In genomic region chr15:43420876-43421275, GRCh38 we compare ENCODE assay signal across 17 cellular contexts. TPM values are rescaled to one million over a fixed set of nuclear protein-coding genes. Genes with fewer than 3 reads are reported as not detected.
DNase-seq lines count a peak whose midpoint lies in the region; ATAC-seq and TF ChIP-seq lines count a peak whose summit lies in the region.
"Had no signal": no experiment of that assay in that cellular context is flagged by ENCODE, and none has a peak within 500 bp of the region (broad histone marks: within the 10 kb centered on the region; RNA-seq: fewer than 3 reads in every experiment).

No MANE protein-coding gene starts in this region.

- H3K9me3 ChIP-seq in CD8-positive, alpha-beta T cell (ENCODE audit: low read length): no peaks in the 10 kb centered on the region
- H3K9me3 ChIP-seq: Caco-2 had no signal

- H3K4me3 Mint-ChIP-seq in activated T-cell treated with anti-CD3 and anti-CD28 coated beads, Interleukin-2, amount 50 U/mL, for 24 hours: no peak overlapping the region
- no peak overlapping the region for H3K4me3 Mint-ChIP-seq in CD8-positive, alpha-beta T cell
- H3K4me3 Mint-ChIP-seq in glutamatergic neuron (ENCODE audit: unreplicated experiment): no peak overlapping the region
- no peak overlapping the region for H3K4me3 Mint-ChIP-seq in neural crest cell
- H3K4me3 Mint-ChIP-seq: B cell had no signal

- CTCF ChIA-PET in CD8-positive, alpha-beta T cell (lab: Charles Lee): no interaction called here

- peak overlapping the region; percentile 39 for H3K27ac Mint-ChIP-seq in activated T-cell treated with anti-CD3 and anti-CD28 coated beads, Interleukin-2, amount 50 U/mL, for 24 hours
- peak overlapping the region; percentile 18 for H3K27ac Mint-ChIP-seq in CD8-positive, alpha-beta T cell
- H3K27ac Mint-ChIP-seq in glutamatergic neuron (ENCODE audit: unreplicated experiment) (peak overlapping the region; percentile 8), neural crest cell (ENCODE audit: unreplicated experiment) (peak overlapping the region; percentile 2)
- H3K27ac Mint-ChIP-seq: B cell had no signal

- H3K4me1 ChIP-seq in CD8-positive, alpha-beta T cell (ENCODE audit: insufficient read depth, low read length): peaks cover 7% of the 10 kb centered on the region
- H3K4me1 ChIP-seq: Caco-2 had no signal

- H3K9me3 Mint-ChIP-seq in activated T-cell treated with anti-CD3 and anti-CD28 coated beads, Interleukin-2, amount 50 U/mL, for 24 hours: no peaks in the 10 kb centered on the region
- H3K9me3 Mint-ChIP-seq in CD8-positive, alpha-beta T cell: no peaks in the 10 kb centered on the region
- H3K9me3 Mint-ChIP-seq in glutamatergic neuron (ENCODE audit: unreplicated experiment) (peaks cover 1% of the 10 kb centered on the region), neural crest cell (no peaks in the 10 kb centered on the region)
- H3K9me3 Mint-ChIP-seq: CD8-positive, alpha-beta memory T cell had no signal

- H3K27me3 ChIP-seq in CD8-positive, alpha-beta T cell (ENCODE audit: insufficient read depth, low read length): no peaks in the 10 kb centered on the region

- no peaks in the 10 kb centered on the region for H3K27me3 Mint-ChIP-seq in activated T-cell treated with anti-CD3 and anti-CD28 coated beads, Interleukin-2, amount 50 U/mL, for 24 hours
- no peaks in the 10 kb centered on the region for H3K27me3 Mint-ChIP-seq in CD8-positive, alpha-beta T cell (ENCODE audit: low read depth)
- H3K27me3 Mint-ChIP-seq in glutamatergic neuron (ENCODE audit: unreplicated experiment) (no peaks in the 10 kb centered on the region), neural crest cell (ENCODE audit: low read depth) (no peaks in the 10 kb centered on the region)
- H3K27me3 Mint-ChIP-seq: B cell; CD8-positive, alpha-beta memory T cell had no signal

- no peak for ATAC-seq in CD8-positive, alpha-beta T cell
- ATAC-seq in GM18520 (IDR thresholded peaks at IDR 0.05; ENCODE audit: unreplicated experiment) (no peak), GM18505 (IDR thresholded peaks at IDR 0.05; ENCODE audit: unreplicated experiment) (no peak)
- ATAC-seq: HCT116, HepG2 had no signal

- peaks cover 8% of the 10 kb centered on the region for H3K4me1 Mint-ChIP-seq in activated T-cell treated with anti-CD3 and anti-CD28 coated beads, Interleukin-2, amount 50 U/mL, for 24 hours (ENCODE audit: low read depth)
- H3K4me1 Mint-ChIP-seq in CD8-positive, alpha-beta T cell (ENCODE audit: low read depth): peaks cover 4% of the 10 kb centered on the region
- H3K4me1 Mint-ChIP-seq in glutamatergic neuron (ENCODE audit: low read depth, unreplicated experiment) (no peaks in the 10 kb centered on the region), neural crest cell (no peaks in the 10 kb centered on the region)
- H3K4me1 Mint-ChIP-seq: B cell had no signal

- no peak for TF ChIP-seq POLR2A in GM18505 (IDR thresholded peaks at IDR 0.05; ENCODE audit: borderline replicate concordance, extremely low read depth, insufficient read depth, insufficient read length)

- intact Hi-C loops in CD8-positive, alpha-beta T cell (cut with DNase I, micrococcal nuclease): no loop called here

- no peak for TF ChIP-seq CTCF in CD8-positive, alpha-beta T cell (IDR thresholded peaks at IDR 0.05)
- TF ChIP-seq CTCF in glutamatergic neuron (IDR thresholded peaks at IDR 0.05; ENCODE audit: partially characterized antibody, unreplicated experiment) (no peak), neural crest cell (conservative IDR thresholded peaks at IDR 0.05) (no peak)

- no peak overlapping the region for H3K4me3 ChIP-seq in CD8-positive, alpha-beta T cell (ENCODE audit: low read depth, low read length)
- H3K4me3 ChIP-seq: GM23248 had no signal

- peaks cover 16% of the 10 kb centered on the region for H3K36me3 ChIP-seq in CD8-positive, alpha-beta T cell (ENCODE audit: insufficient read depth, low read length)

- POLR2A ChIA-PET in CD8-positive, alpha-beta T cell (lab: Charles Lee): no interaction called here

- peaks cover 80% of the 10 kb centered on the region for H3K36me3 Mint-ChIP-seq in activated T-cell treated with anti-CD3 and anti-CD28 coated beads, Interleukin-2, amount 50 U/mL, for 24 hours (ENCODE audit: low read depth)
- H3K36me3 Mint-ChIP-seq in CD8-positive, alpha-beta T cell: peaks cover 78% of the 10 kb centered on the region
- peaks cover 6% of the 10 kb centered on the region for H3K36me3 Mint-ChIP-seq in glutamatergic neuron (ENCODE audit: unreplicated experiment)
- peaks cover 23% of the 10 kb centered on the region for H3K36me3 Mint-ChIP-seq in neural crest cell (ENCODE audit: low read depth)

- H3K27ac ChIP-seq in CD8-positive, alpha-beta T cell (ENCODE audit: low read depth, low read length): no peak overlapping the region
- H3K27ac ChIP-seq: C4-2B, GM23248 had no signal

- DNase-seq in activated T-cell treated with anti-CD3 and anti-CD28 coated beads, Interleukin-2, amount 50 U/mL, for 24 hours: no peak
- DNase-seq in activated T-cell treated with anti-CD3 and anti-CD28 coated beads for 4 hours (no peak), glutamatergic neuron (no peak), neural crest cell (ENCODE audit: low read depth, low spot score) (no peak), NCI-H524 (lab: John Stamatoyannopoulos, UW) (no peak)
- no peak for DNase-seq in CD8-positive, alpha-beta T cell
- DNase-seq: Caco-2; CD8-positive, alpha-beta memory T cell; DND-41; GF-D8; GM23248 had no signal

RNA-seq across cellular contexts. Expression of gene TUBGCP4, which starts 50.0 kb away (rescaled TPM):
- 1 to 10 TPM; 3.9 to 5.8 TPM for total RNA-seq in CD8-positive, alpha-beta T cell
- total RNA-seq in glutamatergic neuron (ENCODE audit: unreplicated experiment): 29.9 TPM
- 35.6 and 38.2 TPM in 2 replicates for total RNA-seq in neural crest cell

RNA-seq across cellular contexts. Expression of gene ZSCAN29, which starts 50.0 kb away (rescaled TPM):
- 1 to 10 TPM; 9.7 to 9.8 TPM for total RNA-seq in CD8-positive, alpha-beta T cell
- total RNA-seq in glutamatergic neuron (ENCODE audit: unreplicated experiment) (118 TPM), neural crest cell (59.6 and 62.6 TPM in 2 replicates)
